Comparison of ENCODE assay signal across 16 cellular contexts in the genomic region with DNA sequence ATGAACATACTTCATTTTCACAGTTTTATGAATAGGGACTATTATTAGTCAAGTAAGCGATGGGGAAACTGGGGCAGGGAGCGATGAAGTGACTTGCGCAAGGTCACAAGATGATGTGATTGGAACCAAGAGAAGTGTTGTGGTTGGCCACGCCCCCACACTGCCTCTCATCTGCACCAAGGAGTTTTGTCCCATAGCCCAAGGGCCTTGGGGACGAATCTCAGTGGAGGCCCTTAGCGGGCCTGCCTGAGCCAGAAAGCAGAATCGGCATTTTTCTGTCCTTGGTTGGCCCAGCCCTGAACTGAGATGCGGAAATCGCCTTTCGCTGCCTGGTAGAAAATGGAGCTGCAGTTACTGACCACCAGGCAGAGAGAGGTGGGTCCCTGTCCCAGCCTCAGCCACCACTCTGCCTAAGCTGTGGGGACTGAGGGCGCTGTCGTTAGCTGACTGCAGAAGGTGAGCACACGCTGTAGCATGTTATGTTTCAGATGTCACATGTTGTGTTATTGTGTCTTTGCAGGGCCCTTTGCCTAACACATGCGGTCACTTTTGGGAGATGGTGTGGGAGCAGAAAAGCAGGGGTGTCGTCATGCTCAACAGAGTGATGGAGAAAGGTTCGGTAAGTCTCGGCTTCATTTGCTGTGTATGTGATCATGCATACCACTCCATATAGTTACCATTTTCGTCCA. TPM values are rescaled to one million over a fixed set of nuclear protein-coding genes. Genes with fewer than 3 reads are reported as not detected.
DNase-seq lines count a peak whose midpoint lies in the region; ATAC-seq and TF ChIP-seq lines count a peak whose summit lies in the region.
"Had no signal": no experiment of that assay in that cellular context is flagged by ENCODE, and none has a peak within 500 bp of the region (broad histone marks: within the 10 kb centered on the region; RNA-seq: fewer than 3 reads in every experiment).

No MANE protein-coding gene starts in this region.

- peak; percentile 64 for DNase-seq in activated CD8-positive, alpha-beta memory T cell treated with anti-CD3 and anti-CD28 coated beads, Interleukin-2, amount 50 U/mL, for 48 hours
- DNase-seq in activated CD8-positive, alpha-beta memory T cell treated with anti-CD3 and anti-CD28 coated beads for 24 hours: no peak
- no peak for DNase-seq in CD4-positive, alpha-beta T cell
- no peak for DNase-seq in T-cell
- peak; percentile 53 for DNase-seq in lung (ENCODE audit: low spot score)
- DNase-seq in RKO (ENCODE audit: low spot score): no peak
- DNase-seq: Caco-2, EL, HCEC 1CT, NCI-H774, small intestine, stomach had no signal

- WGBS in lung, 2 donors: 86 to 89% methylated on average over 18 of the region's 18 CpGs

- intact Hi-C loops in CD4-positive, alpha-beta T cell (cut with DNase I, micrococcal nuclease): no loop called here

- no peaks in the 10 kb centered on the region for H3K27me3 Mint-ChIP-seq in CD4-positive, alpha-beta T cell
- H3K27me3 Mint-ChIP-seq in T-cell: no peaks in the 10 kb centered on the region

- no peak for ATAC-seq in CD4-positive, alpha-beta T cell (ENCODE audit: poor library complexity)
- ATAC-seq in T-cell (replicated peaks in 1 of 4): no peak
- no peak for ATAC-seq in lung (ENCODE audit: insufficient read depth, low FRiP score)
- ATAC-seq in HG02571 (IDR thresholded peaks at IDR 0.05; ENCODE audit: unreplicated experiment): no peak
- no peak for ATAC-seq in HG03280 (IDR thresholded peaks at IDR 0.05; ENCODE audit: unreplicated experiment)

- H3K27me3 ChIP-seq in CD4-positive, alpha-beta T cell (ENCODE audit: control insufficient read depth, insufficient read depth, low read length): no peaks in the 10 kb centered on the region
- H3K27me3 ChIP-seq in lung (ENCODE audit: control insufficient read depth, insufficient read depth): no peaks in the 10 kb centered on the region
- H3K27me3 ChIP-seq: adrenal gland, esophagus muscularis mucosa, stomach had no signal

- peaks cover 89% of the 10 kb centered on the region for H3K36me3 Mint-ChIP-seq in CD4-positive, alpha-beta T cell (ENCODE audit: low read depth)
- peaks cover 47% of the 10 kb centered on the region for H3K36me3 Mint-ChIP-seq in T-cell

- peak overlapping the region; percentile 16 for H3K27ac Mint-ChIP-seq in CD4-positive, alpha-beta T cell
- peak overlapping the region; percentile 9 to 84 for H3K27ac Mint-ChIP-seq in T-cell

- no peaks in the 10 kb centered on the region for H3K9me3 ChIP-seq in CD4-positive, alpha-beta T cell (ENCODE audit: control insufficient read depth, low read length)
- H3K9me3 ChIP-seq in lung (ENCODE audit: control insufficient read depth in 2 of 2, insufficient read depth in 1 of 2, low read length in 1 of 2): peaks cover 0 to 2% of the 10 kb centered on the region in 2 donors
- H3K9me3 ChIP-seq: adrenal gland, Caco-2, esophagus muscularis mucosa, stomach had no signal

- TF ChIP-seq CTCF in CD4-positive, alpha-beta T cell (IDR thresholded peaks at IDR 0.05): no peak
- TF ChIP-seq CTCF in lung (IDR thresholded peaks at IDR 0.05; ENCODE audit: control extremely low read depth, extremely low read depth): no peak

- H3K36me3 ChIP-seq in lung (ENCODE audit: control insufficient read depth in 2 of 2, insufficient read depth in 2 of 2, low read length in 2 of 2): peaks cover 3 to 34% of the 10 kb centered on the region in 2 donors

- no peak overlapping the region for H3K4me3 ChIP-seq in lung
- H3K4me3 ChIP-seq: adrenal gland, esophagus muscularis mucosa, stomach had no signal

- POLR2A ChIA-PET in CD4-positive, alpha-beta T cell (lab: Charles Lee): no interaction called here
- POLR2A ChIA-PET in T-cell (lab: Charles Lee): interaction anchor here in 1 of 2 donors (0.6 kb wide), 1 partner anchor 84 kb away, joined by 3 read pairs; no protein-coding TSS in a partner anchor

- no peaks in the 10 kb centered on the region for H3K9me3 Mint-ChIP-seq in CD4-positive, alpha-beta T cell
- no peaks in the 10 kb centered on the region for H3K9me3 Mint-ChIP-seq in T-cell

- H3K4me1 Mint-ChIP-seq in CD4-positive, alpha-beta T cell (ENCODE audit: low read depth): peaks cover 70% of the 10 kb centered on the region
- H3K4me1 Mint-ChIP-seq in T-cell: peaks cover 67 to 83% (median 75%) of the 10 kb centered on the region in 3 donors

- no peak overlapping the region for H3K4me3 Mint-ChIP-seq in CD4-positive, alpha-beta T cell
- H3K4me3 Mint-ChIP-seq in T-cell: no peak overlapping the region

- no peak overlapping the region for H3K27ac ChIP-seq in CD4-positive, alpha-beta T cell (ENCODE audit: low read depth, low read length)
- peak overlapping the region in 1 of 2 donors; percentile 9 for H3K27ac ChIP-seq in lung (ENCODE audit: low read depth in 1 of 2, low read length in 1 of 2)
- H3K27ac ChIP-seq: esophagus muscularis mucosa, stomach had no signal

- H3K4me1 ChIP-seq in lung (ENCODE audit: control insufficient read depth in 2 of 2, insufficient read depth in 2 of 2, low read length in 2 of 2): peaks cover 12 to 16% of the 10 kb centered on the region in 2 donors

- CTCF ChIA-PET in CD4-positive, alpha-beta T cell (lab: Charles Lee): no interaction called here
- CTCF ChIA-PET in T-cell (lab: Charles Lee): interaction anchor here in 1 of 2 donors (0.5 kb wide), 1 partner anchor 78 kb away, joined by 9 read pairs; no protein-coding TSS in a partner anchor

RNA-seq across cellular contexts. Expression of gene PTPN1, which starts 57.8 kb away (rescaled TPM):
- 10 to 100 TPM; 82.3 to 82.8 TPM for total RNA-seq in CD4-positive, alpha-beta T cell
- 10 to 100 TPM; 50.7 to 67.9 (median 55.3) TPM for total RNA-seq in T-cell
- 10 to 100 TPM; 51.4 to 80.4 TPM for total RNA-seq in lung
- polyA plus RNA-seq in lung: 10 to 100 TPM; 62.0 to 67.3 TPM

Comparison
In these comparisons a context has a peak if more than half of its experiments do, and no peak if none do; other contexts are left out.
1. DNase-seq: peak in activated CD8-positive, alpha-beta memory T cell treated with anti-CD3 and anti-CD28 coated beads, Interleukin-2, amount 50 U/mL, for 48 hours (single experiment) and lung (single experiment); none in activated CD8-positive, alpha-beta memory T cell treated with anti-CD3 and anti-CD28 coated beads for 24 hours (single experiment), CD4-positive, alpha-beta T cell (0 of 10), T-cell (0 of 34) and RKO (single experiment).